1 cellular context compared by ENCODE assay signal in the genomic region with DNA sequence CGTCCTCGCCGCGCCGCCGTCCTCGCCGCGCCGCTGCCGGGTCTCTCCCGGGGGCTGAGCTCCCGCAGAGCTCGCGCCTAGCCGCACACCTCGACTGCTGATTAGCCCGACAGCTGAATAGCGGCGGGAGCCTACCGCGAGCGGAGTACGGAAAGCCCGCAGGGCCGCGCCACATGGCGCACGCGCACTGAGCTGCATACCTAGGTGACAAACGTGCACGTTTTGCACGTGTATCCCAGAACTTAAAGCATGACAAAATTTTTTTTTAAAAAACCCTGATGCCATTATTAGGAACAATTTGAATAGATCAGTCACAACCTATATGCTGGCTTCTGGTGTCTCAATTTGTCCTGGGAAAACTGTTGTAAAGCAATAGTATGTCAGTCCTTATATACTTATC.
TF ChIP-seq lines count a peak whose summit lies in the region.

A gene with protein sequence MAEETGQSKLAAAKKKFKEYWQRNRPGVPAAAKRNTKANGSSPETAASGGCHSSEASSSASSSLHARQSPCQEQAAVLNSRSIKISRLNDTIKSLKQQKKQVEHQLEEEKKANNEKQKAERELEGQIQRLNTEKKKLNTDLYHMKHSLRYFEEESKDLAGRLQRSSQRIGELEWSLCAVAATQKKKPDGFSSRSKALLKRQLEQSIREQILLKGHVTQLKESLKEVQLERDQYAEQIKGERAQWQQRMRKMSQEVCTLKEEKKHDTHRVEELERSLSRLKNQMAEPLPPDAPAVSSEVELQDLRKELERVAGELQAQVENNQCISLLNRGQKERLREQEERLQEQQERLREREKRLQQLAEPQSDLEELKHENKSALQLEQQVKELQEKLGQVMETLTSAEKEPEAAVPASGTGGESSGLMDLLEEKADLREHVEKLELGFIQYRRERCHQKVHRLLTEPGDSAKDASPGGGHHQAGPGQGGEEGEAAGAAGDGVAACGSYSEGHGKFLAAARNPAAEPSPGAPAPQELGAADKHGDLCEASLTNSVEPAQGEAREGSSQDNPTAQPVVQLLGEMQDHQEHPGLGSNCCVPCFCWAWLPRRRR (minus strand): TSS at position 122 of the 400 bp plus-strand sequence. CDS start 48,117 bp downstream, outside the sequence.

TF ChIP-seq in HepG2, 621 proteins besides CTCF, POLR2A, EP300 and RAD21 (continued from another document and continues in another):
- TF ChIP-seq ZNF451 (CRISPR knock-in tag; IDR thresholded peaks at IDR 0.05) (no peak), ZNF772 (CRISPR knock-in tag; IDR thresholded peaks at IDR 0.05) (0 out of 2 replicates have a peak, but pooled peaks have one; percentile 40), U2AF2 (IDR thresholded peaks at IDR 0.05; ENCODE audit: low read depth, low read length) (no peak), ZNF383 (CRISPR knock-in tag; IDR thresholded peaks at IDR 0.05; ENCODE audit: borderline replicate concordance) (no peak), ZC3H13 (CRISPR knock-in tag; IDR thresholded peaks at IDR 0.05) (0 out of 2 replicates have a peak, but pooled peaks have one; percentile 56), NFYB (CRISPR knock-in tag; IDR thresholded peaks at IDR 0.05) (peak; percentile 24; the same call in 1 of the 2 replicates), ETV6 (CRISPR knock-in tag; conservative IDR thresholded peaks at IDR 0.05) (no peak), KAT8 (CRISPR knock-in tag; IDR thresholded peaks at IDR 0.05) (peak; percentile 54), CENPT (CRISPR knock-in tag; IDR thresholded peaks at IDR 0.05; ENCODE audit: low read depth) (peak; percentile 60; the same call in 1 of the 2 replicates), ZNF337 (CRISPR knock-in tag; IDR thresholded peaks at IDR 0.05; ENCODE audit: borderline replicate concordance, low read depth) (no peak), ZBTB3 (CRISPR knock-in tag; IDR thresholded peaks at IDR 0.05; ENCODE audit: borderline replicate concordance, low read depth) (no peak), ZNF484 (CRISPR knock-in tag; IDR thresholded peaks at IDR 0.05; ENCODE audit: borderline replicate concordance, low read depth) (no peak), MED13 (CRISPR knock-in tag; IDR thresholded peaks at IDR 0.05) (0 out of 2 replicates have a peak, but pooled peaks have one; percentile 32), MIER3 (CRISPR knock-in tag; IDR thresholded peaks at IDR 0.05; ENCODE audit: borderline replicate concordance) (no peak), ZNF672 (CRISPR knock-in tag; IDR thresholded peaks at IDR 0.05) (no peak), IKZF4 (CRISPR knock-in tag; IDR thresholded peaks at IDR 0.05; ENCODE audit: borderline replicate concordance, low read depth, not compliant biosample characterization) (no peak), NKX3-1 (CRISPR knock-in tag; IDR thresholded peaks at IDR 0.05) (peak; percentile 95), PLRG1 (conservative IDR thresholded peaks at IDR 0.05) (no peak), MYC (CRISPR knock-in tag; IDR thresholded peaks at IDR 0.05; ENCODE audit: borderline replicate concordance) (peak; percentile 72; the same call in 1 of the 2 replicates), TBX2 (CRISPR knock-in tag; IDR thresholded peaks at IDR 0.05; ENCODE audit: borderline replicate concordance) (peak; percentile 62; the same call in 1 of the 2 replicates), TOE1 (CRISPR knock-in tag; IDR thresholded peaks at IDR 0.05) (no peak), ZNF552 (CRISPR knock-in tag; IDR thresholded peaks at IDR 0.05; ENCODE audit: borderline replicate concordance) (peak; percentile 85; the same call in 1 of the 2 replicates), FIP1L1 (IDR thresholded peaks at IDR 0.05; ENCODE audit: borderline replicate concordance, insufficient read depth, low read depth, low read length) (no peak), ZNF839 (CRISPR knock-in tag; IDR thresholded peaks at IDR 0.05; ENCODE audit: borderline replicate concordance) (no peak), RBM22 (optimal IDR thresholded peaks at IDR 0.05; ENCODE audit: low read length) (no peak), HOXD1 (CRISPR knock-in tag; IDR thresholded peaks at IDR 0.05) (peak; percentile 57; the same call in 1 of the 2 replicates)
- TF ChIP-seq, protein P1, sequence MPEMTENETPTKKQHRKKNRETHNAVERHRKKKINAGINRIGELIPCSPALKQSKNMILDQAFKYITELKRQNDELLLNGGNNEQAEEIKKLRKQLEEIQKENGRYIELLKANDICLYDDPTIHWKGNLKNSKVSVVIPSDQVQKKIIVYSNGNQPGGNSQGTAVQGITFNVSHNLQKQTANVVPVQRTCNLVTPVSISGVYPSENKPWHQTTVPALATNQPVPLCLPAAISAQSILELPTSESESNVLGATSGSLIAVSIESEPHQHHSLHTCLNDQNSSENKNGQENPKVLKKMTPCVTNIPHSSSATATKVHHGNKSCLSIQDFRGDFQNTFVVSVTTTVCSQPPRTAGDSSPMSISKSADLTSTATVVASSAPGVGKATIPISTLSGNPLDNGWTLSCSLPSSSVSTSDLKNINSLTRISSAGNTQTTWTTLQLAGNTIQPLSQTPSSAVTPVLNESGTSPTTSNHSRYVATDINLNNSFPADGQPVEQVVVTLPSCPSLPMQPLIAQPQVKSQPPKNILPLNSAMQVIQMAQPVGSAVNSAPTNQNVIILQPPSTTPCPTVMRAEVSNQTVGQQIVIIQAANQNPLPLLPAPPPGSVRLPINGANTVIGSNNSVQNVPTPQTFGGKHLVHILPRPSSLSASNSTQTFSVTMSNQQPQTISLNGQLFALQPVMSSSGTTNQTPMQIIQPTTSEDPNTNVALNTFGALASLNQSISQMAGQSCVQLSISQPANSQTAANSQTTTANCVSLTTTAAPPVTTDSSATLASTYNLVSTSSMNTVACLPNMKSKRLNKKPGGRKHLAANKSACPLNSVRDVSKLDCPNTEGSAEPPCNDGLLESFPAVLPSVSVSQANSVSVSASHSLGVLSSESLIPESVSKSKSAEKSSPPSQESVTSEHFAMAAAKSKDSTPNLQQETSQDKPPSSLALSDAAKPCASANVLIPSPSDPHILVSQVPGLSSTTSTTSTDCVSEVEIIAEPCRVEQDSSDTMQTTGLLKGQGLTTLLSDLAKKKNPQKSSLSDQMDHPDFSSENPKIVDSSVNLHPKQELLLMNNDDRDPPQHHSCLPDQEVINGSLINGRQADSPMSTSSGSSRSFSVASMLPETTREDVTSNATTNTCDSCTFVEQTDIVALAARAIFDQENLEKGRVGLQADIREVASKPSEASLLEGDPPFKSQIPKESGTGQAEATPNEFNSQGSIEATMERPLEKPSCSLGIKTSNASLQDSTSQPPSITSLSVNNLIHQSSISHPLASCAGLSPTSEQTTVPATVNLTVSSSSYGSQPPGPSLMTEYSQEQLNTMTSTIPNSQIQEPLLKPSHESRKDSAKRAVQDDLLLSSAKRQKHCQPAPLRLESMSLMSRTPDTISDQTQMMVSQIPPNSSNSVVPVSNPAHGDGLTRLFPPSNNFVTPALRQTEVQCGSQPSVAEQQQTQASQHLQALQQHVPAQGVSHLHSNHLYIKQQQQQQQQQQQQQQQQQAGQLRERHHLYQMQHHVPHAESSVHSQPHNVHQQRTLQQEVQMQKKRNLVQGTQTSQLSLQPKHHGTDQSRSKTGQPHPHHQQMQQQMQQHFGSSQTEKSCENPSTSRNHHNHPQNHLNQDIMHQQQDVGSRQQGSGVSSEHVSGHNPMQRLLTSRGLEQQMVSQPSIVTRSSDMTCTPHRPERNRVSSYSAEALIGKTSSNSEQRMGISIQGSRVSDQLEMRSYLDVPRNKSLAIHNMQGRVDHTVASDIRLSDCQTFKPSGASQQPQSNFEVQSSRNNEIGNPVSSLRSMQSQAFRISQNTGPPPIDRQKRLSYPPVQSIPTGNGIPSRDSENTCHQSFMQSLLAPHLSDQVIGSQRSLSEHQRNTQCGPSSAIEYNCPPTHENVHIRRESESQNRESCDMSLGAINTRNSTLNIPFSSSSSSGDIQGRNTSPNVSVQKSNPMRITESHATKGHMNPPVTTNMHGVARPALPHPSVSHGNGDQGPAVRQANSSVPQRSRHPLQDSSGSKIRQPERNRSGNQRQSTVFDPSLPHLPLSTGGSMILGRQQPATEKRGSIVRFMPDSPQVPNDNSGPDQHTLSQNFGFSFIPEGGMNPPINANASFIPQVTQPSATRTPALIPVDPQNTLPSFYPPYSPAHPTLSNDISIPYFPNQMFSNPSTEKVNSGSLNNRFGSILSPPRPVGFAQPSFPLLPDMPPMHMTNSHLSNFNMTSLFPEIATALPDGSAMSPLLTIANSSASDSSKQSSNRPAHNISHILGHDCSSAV (CRISPR knock-in tag; IDR thresholded peaks at IDR 0.05; ENCODE audit: borderline replicate concordance), result no peak
- TF ChIP-seq, protein P2, sequence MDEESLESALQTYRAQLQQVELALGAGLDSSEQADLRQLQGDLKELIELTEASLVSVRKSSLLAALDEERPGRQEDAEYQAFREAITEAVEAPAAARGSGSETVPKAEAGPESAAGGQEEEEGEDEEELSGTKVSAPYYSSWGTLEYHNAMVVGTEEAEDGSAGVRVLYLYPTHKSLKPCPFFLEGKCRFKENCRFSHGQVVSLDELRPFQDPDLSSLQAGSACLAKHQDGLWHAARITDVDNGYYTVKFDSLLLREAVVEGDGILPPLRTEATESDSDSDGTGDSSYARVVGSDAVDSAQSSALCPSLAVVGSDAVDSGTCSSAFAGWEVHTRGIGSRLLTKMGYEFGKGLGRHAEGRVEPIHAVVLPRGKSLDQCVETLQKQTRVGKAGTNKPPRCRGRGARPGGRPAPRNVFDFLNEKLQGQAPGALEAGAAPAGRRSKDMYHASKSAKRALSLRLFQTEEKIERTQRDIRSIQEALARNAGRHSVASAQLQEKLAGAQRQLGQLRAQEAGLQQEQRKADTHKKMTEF (CRISPR knock-in tag; IDR thresholded peaks at IDR 0.05), result peak; percentile 65; the same call in 1 of the 2 replicates
- TF ChIP-seq, protein P3, sequence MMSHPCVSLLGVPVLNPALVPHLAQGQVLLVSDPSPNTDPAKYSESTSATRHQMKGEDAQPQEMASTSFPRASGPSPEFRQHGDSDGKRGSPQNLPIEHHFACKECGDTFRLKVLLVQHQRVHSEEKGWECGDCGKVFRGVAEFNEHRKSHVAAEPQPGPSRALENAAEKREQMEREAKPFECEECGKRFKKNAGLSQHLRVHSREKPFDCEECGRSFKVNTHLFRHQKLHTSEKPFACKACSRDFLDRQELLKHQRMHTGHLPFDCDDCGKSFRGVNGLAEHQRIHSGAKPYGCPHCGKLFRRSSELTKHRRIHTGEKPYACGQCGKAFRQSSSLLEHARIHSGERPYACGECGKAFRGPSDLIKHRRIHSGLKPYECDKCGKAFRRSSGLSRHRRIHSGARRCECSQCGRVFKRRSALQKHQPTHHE (CRISPR knock-in tag; IDR thresholded peaks at IDR 0.05; ENCODE audit: borderline replicate concordance), result no peak; the same call in 1 of the 2 replicates
- TF ChIP-seq, protein P4, sequence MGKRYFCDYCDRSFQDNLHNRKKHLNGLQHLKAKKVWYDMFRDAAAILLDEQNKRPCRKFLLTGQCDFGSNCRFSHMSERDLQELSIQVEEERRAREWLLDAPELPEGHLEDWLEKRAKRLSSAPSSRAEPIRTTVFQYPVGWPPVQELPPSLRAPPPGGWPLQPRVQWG (CRISPR knock-in tag; IDR thresholded peaks at IDR 0.05; ENCODE audit: borderline replicate concordance, low read depth), result no peak
- TF ChIP-seq, protein P5, sequence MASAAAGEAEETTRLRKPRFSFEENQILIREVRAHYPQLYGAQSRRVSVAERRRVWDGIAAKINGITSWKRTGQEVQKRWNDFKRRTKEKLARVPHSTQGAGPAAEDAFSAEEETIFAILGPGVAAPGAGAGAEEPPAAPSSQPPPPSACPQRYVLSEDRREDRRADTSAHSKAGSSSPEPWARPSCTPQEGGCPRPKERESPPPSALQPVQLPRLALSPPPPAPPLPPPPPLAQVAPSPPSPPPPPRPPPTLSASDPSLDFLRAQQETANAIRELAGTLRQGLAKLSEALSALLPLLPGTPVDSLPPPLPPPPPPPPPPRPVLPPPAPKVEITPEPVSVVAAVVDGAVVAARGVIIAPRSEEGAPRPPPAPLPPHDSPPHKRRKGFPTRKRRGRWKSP (CRISPR knock-in tag; IDR thresholded peaks at IDR 0.05), result peak; percentile 59; the same call in 1 of the 2 replicates
- TF ChIP-seq, protein P6, sequence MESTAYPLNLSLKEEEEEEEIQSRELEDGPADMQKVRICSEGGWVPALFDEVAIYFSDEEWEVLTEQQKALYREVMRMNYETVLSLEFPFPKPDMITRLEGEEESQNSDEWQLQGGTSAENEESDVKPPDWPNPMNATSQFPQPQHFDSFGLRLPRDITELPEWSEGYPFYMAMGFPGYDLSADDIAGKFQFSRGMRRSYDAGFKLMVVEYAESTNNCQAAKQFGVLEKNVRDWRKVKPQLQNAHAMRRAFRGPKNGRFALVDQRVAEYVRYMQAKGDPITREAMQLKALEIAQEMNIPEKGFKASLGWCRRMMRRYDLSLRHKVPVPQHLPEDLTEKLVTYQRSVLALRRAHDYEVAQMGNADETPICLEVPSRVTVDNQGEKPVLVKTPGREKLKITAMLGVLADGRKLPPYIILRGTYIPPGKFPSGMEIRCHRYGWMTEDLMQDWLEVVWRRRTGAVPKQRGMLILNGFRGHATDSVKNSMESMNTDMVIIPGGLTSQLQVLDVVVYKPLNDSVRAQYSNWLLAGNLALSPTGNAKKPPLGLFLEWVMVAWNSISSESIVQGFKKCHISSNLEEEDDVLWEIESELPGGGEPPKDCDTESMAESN (CRISPR knock-in tag; conservative IDR thresholded peaks at IDR 0.05), result no peak; the same call in 1 of the 2 replicates
- TF ChIP-seq, protein P7, sequence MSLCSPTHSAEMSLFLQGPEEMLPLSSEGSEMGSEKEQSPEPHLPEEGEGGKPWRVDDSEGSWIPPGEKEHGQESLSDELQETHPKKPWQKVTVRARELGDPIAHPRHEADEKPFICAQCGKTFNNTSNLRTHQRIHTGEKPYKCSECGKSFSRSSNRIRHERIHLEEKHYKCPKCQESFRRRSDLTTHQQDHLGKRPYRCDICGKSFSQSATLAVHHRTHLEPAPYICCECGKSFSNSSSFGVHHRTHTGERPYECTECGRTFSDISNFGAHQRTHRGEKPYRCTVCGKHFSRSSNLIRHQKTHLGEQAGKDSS (CRISPR knock-in tag; IDR thresholded peaks at IDR 0.05; ENCODE audit: borderline replicate concordance, low read depth), result no peak
- TF ChIP-seq, protein P8, sequence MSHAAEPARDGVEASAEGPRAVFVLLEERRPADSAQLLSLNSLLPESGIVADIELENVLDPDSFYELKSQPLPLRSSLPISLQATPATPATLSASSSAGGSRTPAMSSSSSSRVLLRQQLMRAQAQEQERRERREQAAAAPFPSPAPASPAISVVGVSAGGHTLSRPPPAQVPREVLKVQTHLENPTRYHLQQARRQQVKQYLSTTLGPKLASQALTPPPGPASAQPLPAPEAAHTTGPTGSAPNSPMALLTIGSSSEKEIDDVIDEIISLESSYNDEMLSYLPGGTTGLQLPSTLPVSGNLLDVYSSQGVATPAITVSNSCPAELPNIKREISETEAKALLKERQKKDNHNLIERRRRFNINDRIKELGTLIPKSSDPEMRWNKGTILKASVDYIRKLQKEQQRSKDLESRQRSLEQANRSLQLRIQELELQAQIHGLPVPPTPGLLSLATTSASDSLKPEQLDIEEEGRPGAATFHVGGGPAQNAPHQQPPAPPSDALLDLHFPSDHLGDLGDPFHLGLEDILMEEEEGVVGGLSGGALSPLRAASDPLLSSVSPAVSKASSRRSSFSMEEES (CRISPR knock-in tag; IDR thresholded peaks at IDR 0.05), result peak; percentile 57; the same call in 1 of the 2 replicates
- TF ChIP-seq, protein P9, sequence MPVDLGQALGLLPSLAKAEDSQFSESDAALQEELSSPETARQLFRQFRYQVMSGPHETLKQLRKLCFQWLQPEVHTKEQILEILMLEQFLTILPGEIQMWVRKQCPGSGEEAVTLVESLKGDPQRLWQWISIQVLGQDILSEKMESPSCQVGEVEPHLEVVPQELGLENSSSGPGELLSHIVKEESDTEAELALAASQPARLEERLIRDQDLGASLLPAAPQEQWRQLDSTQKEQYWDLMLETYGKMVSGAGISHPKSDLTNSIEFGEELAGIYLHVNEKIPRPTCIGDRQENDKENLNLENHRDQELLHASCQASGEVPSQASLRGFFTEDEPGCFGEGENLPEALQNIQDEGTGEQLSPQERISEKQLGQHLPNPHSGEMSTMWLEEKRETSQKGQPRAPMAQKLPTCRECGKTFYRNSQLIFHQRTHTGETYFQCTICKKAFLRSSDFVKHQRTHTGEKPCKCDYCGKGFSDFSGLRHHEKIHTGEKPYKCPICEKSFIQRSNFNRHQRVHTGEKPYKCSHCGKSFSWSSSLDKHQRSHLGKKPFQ (CRISPR knock-in tag; IDR thresholded peaks at IDR 0.05; ENCODE audit: insufficient replicate concordance), result no peak
